In the genomic region with DNA sequence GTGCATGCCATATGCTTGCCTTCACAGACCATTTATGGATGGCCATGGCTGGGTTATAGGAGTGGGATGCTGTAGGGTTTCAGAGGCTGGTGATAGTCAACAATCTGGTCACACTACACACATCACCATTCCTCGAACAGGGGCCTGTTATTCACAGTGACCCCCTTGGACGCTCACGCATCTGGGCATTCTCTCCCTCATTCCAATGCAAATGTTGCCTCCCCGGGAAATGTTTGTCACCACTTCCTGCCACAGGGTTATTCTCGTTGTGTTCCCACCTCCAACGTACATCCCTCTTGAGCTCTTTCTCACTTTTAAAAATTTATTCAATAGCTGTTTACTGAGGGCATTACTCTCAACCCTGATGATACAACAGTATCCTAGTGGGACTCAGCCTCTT, we compare ENCODE assay signal across 16 cellular contexts.
A peak's percentile ranks its signal among the peaks of the same experiment; 100 is the strongest.
DNase-seq lines count a peak whose midpoint lies in the region; ATAC-seq and TF ChIP-seq lines count a peak whose summit lies in the region.
"Had no signal": no experiment of that assay in that cellular context is flagged by ENCODE, and none has a peak within 500 bp of the region (broad histone marks: within the 10 kb centered on the region; RNA-seq: fewer than 3 reads in every experiment).

No MANE protein-coding gene starts in this region.

- BruUV-seq in OCI-LY7 (replicated peaks; lab: Mats Ljungman, UMichigan), result no TSS peak

- ATAC-seq in GM18858 (IDR thresholded peaks at IDR 0.05; ENCODE audit: unreplicated experiment), result no peak

- peaks cover 12% of the 10 kb centered on the region; the same call in 1 of the 2 replicates for H3K36me3 ChIP-seq in OCI-LY7 (ENCODE audit: insufficient read depth, low read length)

- no peaks in the 10 kb centered on the region for H3K9me2 ChIP-seq in OCI-LY7 (ENCODE audit: insufficient read depth, low read length)

- H3K4me3 Mint-ChIP-seq in mesothelial cell of epicardium, result no peak overlapping the region
- H3K4me3 Mint-ChIP-seq: CD8-positive, alpha-beta memory T cell; nephron had no signal

- H3K4me3 ChIP-seq in OCI-LY7 (ENCODE audit: low read depth, low read length, poor library complexity, severe bottlenecking), result no peak overlapping the region
- H3K4me3 ChIP-seq: GM12878, SK-N-MC had no signal

- intact Hi-C loops in OCI-LY7 (cut with micrococcal nuclease; ENCODE audit: unreplicated experiment), result no loop called here

- H3K4me1 Mint-ChIP-seq in mesothelial cell of epicardium, result peaks cover 45% of the 10 kb centered on the region
- H3K4me1 Mint-ChIP-seq: CD8-positive, alpha-beta memory T cell had no signal

- peaks cover 7% of the 10 kb centered on the region for H3K36me3 Mint-ChIP-seq in mesothelial cell of epicardium
- H3K36me3 Mint-ChIP-seq: CD8-positive, alpha-beta memory T cell had no signal

- H3K27me3 Mint-ChIP-seq in mesothelial cell of epicardium (ENCODE audit: low read depth), result no peaks in the 10 kb centered on the region

- H3K27ac ChIP-seq in OCI-LY7 (ENCODE audit: low read depth, low read length, poor library complexity, severe bottlenecking) (no peak overlapping the region), epithelial cell of prostate (peak overlapping the region; percentile 33)
- H3K27ac ChIP-seq: SK-N-MC had no signal

- H3K79me2 ChIP-seq in OCI-LY7 (ENCODE audit: insufficient read depth, low read depth, low read length), result peaks cover 9% of the 10 kb centered on the region; the same call in 1 of the 2 replicates

- no peaks in the 10 kb centered on the region for H4K20me1 ChIP-seq in OCI-LY7 (ENCODE audit: insufficient read depth, low read length)

- no peak overlapping the region for H2AFZ ChIP-seq in OCI-LY7 (ENCODE audit: low read length)

- TF ChIP-seq CTCF in OCI-LY7 (conservative IDR thresholded peaks at IDR 0.05; ENCODE audit: low read length), result no peak
- TF ChIP-seq CTCF in mesothelial cell of epicardium (IDR thresholded peaks at IDR 0.05; ENCODE audit: unreplicated experiment), result no peak

- H3K4me2 ChIP-seq in OCI-LY7 (ENCODE audit: low read length), result 0 out of 2 replicates have a peak overlapping the region, but pooled peaks have one; percentile 8

- H3K9me3 ChIP-seq in OCI-LY7 (ENCODE audit: low read length), result 0 out of 2 replicates have a peak, but pooled peaks cover 5% of the 10 kb centered on the region

- DNase-seq in ELR (ENCODE audit: low read depth) (peak; percentile 57), OCI-LY7 (ENCODE audit: low spot score) (no peak), epithelial cell of prostate (ENCODE audit: low read depth, low spot score) (no peak), mesothelial cell of epicardium (ENCODE audit: low spot score in 2 of 2, unreplicated experiment in 2 of 2) (no peak), DMS79 treated with DMSO at 0.1 percent for 48 hours (lab: John Stamatoyannopoulos, UW) (no peak), kidney glomerular epithelial cell (lab: John Stamatoyannopoulos, UW) (no peak), NCI-H2029 (lab: John Stamatoyannopoulos, UW) (no peak)
- DNase-seq: activated CD4-positive, alpha-beta T cell treated with anti-CD3 and anti-CD28 coated beads for 48 hours; activated naive CD4-positive, alpha-beta T cell treated with Interleukin-2 at 50 U/mL for 16 hours; CD8-positive, alpha-beta memory T cell; NCI-H2029 treated with DMSO at 0.1 percent for 48 hours; NCI-H510A had no signal

- H3K27ac Mint-ChIP-seq in mesothelial cell of epicardium, result peak overlapping the region; percentile 26

- CTCF ChIA-PET in OCI-LY7 (lab: Charles Lee; ENCODE audit: unreplicated experiment), result no interaction called here

- POLR2A ChIA-PET in OCI-LY7 (lab: Charles Lee), result interaction anchor here (0.6 to 1.8 kb wide), 5 partner anchors 9 to 224 kb away, joined by 3 to 5 read pairs (median 4); no protein-coding TSS in a partner anchor

- peaks cover 56% of the 10 kb centered on the region for H3K4me1 ChIP-seq in OCI-LY7 (ENCODE audit: insufficient read depth, low read length, poor library complexity, severe bottlenecking)

- H3K9me3 Mint-ChIP-seq in mesothelial cell of epicardium, result no peaks in the 10 kb centered on the region
- H3K9me3 Mint-ChIP-seq: nephron had no signal
